In genomic region chr7:16347461-16348192, GRCh38 we compare ENCODE assay signal across 12 cellular contexts.
DNase-seq lines count a peak whose midpoint lies in the region; ATAC-seq and TF ChIP-seq lines count a peak whose summit lies in the region.
"Had no signal": no experiment of that assay in that cellular context is flagged by ENCODE, and none has a peak within 500 bp of the region (broad histone marks: within the 10 kb centered on the region; RNA-seq: fewer than 3 reads in every experiment).

No MANE protein-coding gene starts in this region.

- in situ Hi-C loops in astrocyte of the cerebellum (cut with HindIII; ENCODE audit: low sequenced_read_pairs): no loop called here

- TF ChIP-seq CTCF in AG10803 (conservative IDR thresholded peaks at IDR 0.05; ENCODE audit: low read length) (no peak), astrocyte of the cerebellum (IDR thresholded peaks at IDR 0.05; ENCODE audit: low read depth, low read length, missing control alignments) (no peak)

- POLR2A ChIA-PET in activated CD4-positive, alpha-beta memory T cell treated with anti-CD3 and anti-CD28 coated beads, Interleukin-2, amount 10 ng/mL, durations not matched to agents 7 days and 5 days (lab: Charles Lee): no interaction called here

- H3K4me3 Mint-ChIP-seq in activated T-cell treated with anti-CD3 and anti-CD28 coated beads, Interleukin-2, amount 50 U/mL, for 4 hours: no peak overlapping the region
- no peak overlapping the region for H3K4me3 Mint-ChIP-seq in activated CD4-positive, alpha-beta memory T cell treated with anti-CD3 and anti-CD28 coated beads, Interleukin-2, amount 10 ng/mL, durations not matched to agents 7 days and 5 days

- H3K4me3 ChIP-seq in AG10803 (ENCODE audit: low read length): no peak overlapping the region
- H3K4me3 ChIP-seq in astrocyte of the cerebellum (ENCODE audit: low read depth, low read length): no peak overlapping the region

- no peaks in the 10 kb centered on the region for H3K27me3 Mint-ChIP-seq in activated T-cell treated with anti-CD3 and anti-CD28 coated beads, Interleukin-2, amount 50 U/mL, for 4 hours (ENCODE audit: low read depth)
- H3K27me3 Mint-ChIP-seq in activated CD4-positive, alpha-beta memory T cell treated with anti-CD3 and anti-CD28 coated beads, Interleukin-2, amount 10 ng/mL, durations not matched to agents 7 days and 5 days: no peaks in the 10 kb centered on the region

- no peak overlapping the region for H3K27ac Mint-ChIP-seq in activated CD4-positive, alpha-beta memory T cell treated with anti-CD3 and anti-CD28 coated beads, Interleukin-2, amount 10 ng/mL, durations not matched to agents 7 days and 5 days

- intact Hi-C loops in sciatic nerve (cut with DNase I): no loop called here

- no peak for ATAC-seq in activated T-cell treated with anti-CD3 and anti-CD28 coated beads, Interleukin-2, amount 50 U/mL, for 4 hours
- ATAC-seq in sciatic nerve: no peak
- ATAC-seq: HepG2 had no signal

- H3K4me1 Mint-ChIP-seq in activated T-cell treated with anti-CD3 and anti-CD28 coated beads, Interleukin-2, amount 50 U/mL, for 4 hours (ENCODE audit: low read depth): no peaks in the 10 kb centered on the region
- H3K4me1 Mint-ChIP-seq in activated CD4-positive, alpha-beta memory T cell treated with anti-CD3 and anti-CD28 coated beads, Interleukin-2, amount 10 ng/mL, durations not matched to agents 7 days and 5 days: peaks cover 10% of the 10 kb centered on the region

- H3K36me3 Mint-ChIP-seq in activated T-cell treated with anti-CD3 and anti-CD28 coated beads, Interleukin-2, amount 50 U/mL, for 4 hours (ENCODE audit: insufficient read depth): peaks cover 1% of the 10 kb centered on the region
- no peaks in the 10 kb centered on the region for H3K36me3 Mint-ChIP-seq in activated CD4-positive, alpha-beta memory T cell treated with anti-CD3 and anti-CD28 coated beads, Interleukin-2, amount 10 ng/mL, durations not matched to agents 7 days and 5 days (ENCODE audit: low read depth)

- H3K9me3 Mint-ChIP-seq in activated T-cell treated with anti-CD3 and anti-CD28 coated beads, Interleukin-2, amount 50 U/mL, for 4 hours: peaks cover 33% of the 10 kb centered on the region
- H3K9me3 Mint-ChIP-seq in activated CD4-positive, alpha-beta memory T cell treated with anti-CD3 and anti-CD28 coated beads, Interleukin-2, amount 10 ng/mL, durations not matched to agents 7 days and 5 days: peaks cover 12% of the 10 kb centered on the region

- peak; percentile 21 for DNase-seq in AG10803 (ENCODE audit: low read depth)
- peak; percentile 33 for DNase-seq in HT1080 (ENCODE audit: low read depth)
- DNase-seq in astrocyte of the cerebellum (ENCODE audit: low read depth): peak; percentile 22
- DNase-seq in kidney glomerular epithelial cell (lab: John Stamatoyannopoulos, UW): peak; percentile 50
- no peak for DNase-seq in activated T-cell treated with anti-CD3 and anti-CD28 coated beads, Interleukin-2, amount 50 U/mL, for 4 hours
- DNase-seq in NCI-H1694 treated with DMSO at 0.1 percent for 48 hours (lab: John Stamatoyannopoulos, UW): no peak
- DNase-seq in activated CD4-positive, alpha-beta memory T cell treated with anti-CD3 and anti-CD28 coated beads, Interleukin-2, amount 10 ng/mL, durations not matched to agents 7 days and 5 days: no peak
- DNase-seq in sciatic nerve (ENCODE audit: low spot score): no peak
- DNase-seq: activated T-cell treated with anti-CD3 and anti-CD28 coated beads, Interleukin-2, amount 50 U/mL, for 48 hours; NCI-H2107; RPMI8226 had no signal

- CTCF ChIA-PET in activated CD4-positive, alpha-beta memory T cell treated with anti-CD3 and anti-CD28 coated beads, Interleukin-2, amount 10 ng/mL, durations not matched to agents 7 days and 5 days (lab: Charles Lee): no interaction called here

Comparison
In these comparisons a context has a peak if more than half of its experiments do, and no peak if none do; other contexts are left out.
1. DNase-seq: peak in AG10803 (single experiment), HT1080 (single experiment), astrocyte of the cerebellum (single experiment) and kidney glomerular epithelial cell (single experiment); none in activated T-cell treated with anti-CD3 and anti-CD28 coated beads, Interleukin-2, amount 50 U/mL, for 4 hours (single experiment), NCI-H1694 treated with DMSO at 0.1 percent for 48 hours (single experiment), activated CD4-positive, alpha-beta memory T cell treated with anti-CD3 and anti-CD28 coated beads, Interleukin-2, amount 10 ng/mL, durations not matched to agents 7 days and 5 days (single experiment) and sciatic nerve (single experiment).